8 cellular contexts compared by ENCODE assay signal in the genomic region with DNA sequence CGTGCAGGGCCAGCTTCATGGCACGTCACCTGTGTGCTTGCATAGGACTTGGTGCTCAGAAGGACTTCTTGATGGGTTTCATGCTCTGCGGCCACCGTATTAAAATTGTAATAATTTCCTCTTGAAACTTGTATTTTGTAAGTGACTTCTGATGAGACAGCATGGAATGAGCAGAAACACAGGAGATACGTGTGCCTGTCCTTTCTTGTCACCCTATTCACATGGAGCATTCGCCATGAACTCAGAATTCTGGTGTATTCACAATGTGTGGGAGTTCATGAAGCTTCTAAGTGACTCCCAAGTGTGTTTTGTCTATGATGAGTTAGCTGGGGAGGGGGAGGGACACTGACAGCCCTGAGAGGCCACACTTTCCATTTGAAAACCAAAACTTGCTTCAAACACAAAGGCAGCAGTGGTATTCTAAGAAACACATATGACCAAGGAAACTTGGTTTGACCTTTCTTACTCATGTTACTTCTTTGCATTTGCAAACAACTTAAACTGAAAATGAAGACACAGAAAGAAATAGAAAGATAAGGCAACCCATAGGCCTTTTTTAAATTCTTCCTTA.
DNase-seq lines count a peak whose midpoint lies in the region; ATAC-seq and TF ChIP-seq lines count a peak whose summit lies in the region.

No MANE protein-coding gene starts in this region.

- H3K27me3 ChIP-seq in right cardiac atrium (ENCODE audit: control insufficient read depth, insufficient read depth) (no peaks in the 10 kb centered on the region), sigmoid colon (no peaks in the 10 kb centered on the region), suprapubic skin (no peaks in the 10 kb centered on the region)

- H3K36me3 Mint-ChIP-seq in T-helper 17 cell (ENCODE audit: low read depth) (peaks cover 3% of the 10 kb centered on the region), neural crest cell (ENCODE audit: low read depth) (no peaks in the 10 kb centered on the region)

- H3K4me3 Mint-ChIP-seq in T-helper 17 cell, result peak overlapping the region; percentile 31
- H3K4me3 Mint-ChIP-seq in neural crest cell, result no peak overlapping the region

- H3K4me3 ChIP-seq in right cardiac atrium (ENCODE audit: low read length) (no peak overlapping the region), sigmoid colon (no peak overlapping the region), suprapubic skin (no peak overlapping the region)

- H3K4me1 Mint-ChIP-seq in T-helper 17 cell, result peaks cover 48% of the 10 kb centered on the region
- peaks cover 25% of the 10 kb centered on the region for H3K4me1 Mint-ChIP-seq in neural crest cell

- no peaks in the 10 kb centered on the region for H3K27me3 Mint-ChIP-seq in T-helper 17 cell
- no peaks in the 10 kb centered on the region for H3K27me3 Mint-ChIP-seq in neural crest cell (ENCODE audit: low read depth)

- 96% methylated on average over 6 of the region's 6 CpGs for WGBS in right cardiac atrium
- 86 to 95% methylated on average over 6 of the region's 6 CpGs for WGBS in sigmoid colon, 2 donors
- 93% methylated on average over 6 of the region's 6 CpGs for WGBS in suprapubic skin

- H3K27ac ChIP-seq in right cardiac atrium (ENCODE audit: low read length) (no peak overlapping the region), sigmoid colon (no peak overlapping the region), suprapubic skin (no peak overlapping the region)

- peak; percentile 83 for ATAC-seq in GM18502 (IDR thresholded peaks at IDR 0.05; ENCODE audit: poor library complexity, unreplicated experiment)
- peak; percentile 73 for ATAC-seq in GM21825 (IDR thresholded peaks at IDR 0.05; ENCODE audit: unreplicated experiment)
- ATAC-seq in T-helper 17 cell, result no peak
- ATAC-seq in right cardiac atrium, result no peak

- no peak for TF ChIP-seq EP300 in sigmoid colon (IDR thresholded peaks at IDR 0.05)
- no peak for TF ChIP-seq EP300 in suprapubic skin (IDR thresholded peaks at IDR 0.05)

- TF ChIP-seq CTCF in neural crest cell (conservative IDR thresholded peaks at IDR 0.05) (no peak), sigmoid colon (IDR thresholded peaks at IDR 0.05) (no peak), suprapubic skin (IDR thresholded peaks at IDR 0.05) (no peak)

- DNase-seq in T-helper 17 cell (no peak), neural crest cell (ENCODE audit: low read depth, low spot score) (no peak), right cardiac atrium (no peak), sigmoid colon (no peak), iPS-NIHi7 (ENCODE audit: extremely low spot score) (no peak), suprapubic skin (ENCODE audit: low spot score in 2 of 2) (no peak)

- H3K36me3 ChIP-seq in sigmoid colon, result no peaks in the 10 kb centered on the region
- H3K36me3 ChIP-seq in suprapubic skin, result no peaks in the 10 kb centered on the region

- H3K9me3 ChIP-seq in T-helper 17 cell (ENCODE audit: control insufficient read depth, low read length, poor library complexity, severe bottlenecking), result no peaks in the 10 kb centered on the region
- no peaks in the 10 kb centered on the region for H3K9me3 ChIP-seq in right cardiac atrium (ENCODE audit: control insufficient read depth, low read length)
- H3K9me3 ChIP-seq in sigmoid colon, result no peaks in the 10 kb centered on the region
- H3K9me3 ChIP-seq in suprapubic skin, result no peaks in the 10 kb centered on the region

- no peaks in the 10 kb centered on the region for H3K9me3 Mint-ChIP-seq in neural crest cell

- intact Hi-C loops in right cardiac atrium (cut with DNase I) (no loop called here), sigmoid colon (cut with DNase I) (loop anchor here (10.0 kb wide), 1 partner anchor 150 kb away; no protein-coding TSS in a partner anchor)

- H3K4me1 ChIP-seq in right cardiac atrium (ENCODE audit: control insufficient read depth, insufficient read depth, low read length) (no peaks in the 10 kb centered on the region), sigmoid colon (no peaks in the 10 kb centered on the region), suprapubic skin (peaks cover 5% of the 10 kb centered on the region)

- H3K27ac Mint-ChIP-seq in T-helper 17 cell (peak overlapping the region; percentile 96), neural crest cell (ENCODE audit: unreplicated experiment) (peak overlapping the region; percentile 31)

- no peak for TF ChIP-seq POLR2A in sigmoid colon (IDR thresholded peaks at IDR 0.05)
- TF ChIP-seq POLR2A in suprapubic skin (IDR thresholded peaks at IDR 0.05), result no peak

Comparison
In these comparisons a context has a peak if more than half of its experiments do, and no peak if none do; other contexts are left out.
1. ATAC-seq: peak in GM18502 (single experiment) and GM21825 (single experiment); none in T-helper 17 cell (single experiment) and right cardiac atrium (0 of 2).